ENCODE assay signal across 10 cellular contexts in genomic region chr1:63651110-63651776, GRCh38. TPM values are rescaled to one million over a fixed set of nuclear protein-coding genes. Genes with fewer than 3 reads are reported as not detected.
A peak's percentile ranks its signal among the peaks of the same experiment; 100 is the strongest.
DNase-seq lines count a peak whose midpoint lies in the region; ATAC-seq lines count a peak whose summit lies in the region.
"Had no signal": no experiment of that assay in that cellular context is flagged by ENCODE, and none has a peak within 500 bp of the region (broad histone marks: within the 10 kb centered on the region; RNA-seq: fewer than 3 reads in every experiment).

No MANE protein-coding gene starts in this region.

- intact Hi-C loops in CD4-positive, alpha-beta memory T cell (cut with micrococcal nuclease), result loop anchor here (1.0 to 2.0 kb wide), 2 partner anchors 57 to 128 kb away; partner anchors contain the start of genes EFCAB7 and ITGB3BP

- peak overlapping the region; percentile 31 for H3K27ac ChIP-seq in CD4-positive, alpha-beta memory T cell (ENCODE audit: low read depth, low read length)
- H3K27ac ChIP-seq in mesodermal cell (ENCODE audit: low read depth, low read length, severe bottlenecking) (peak overlapping the region; percentile 43), SJCRH30 (no peak overlapping the region)

- no peaks in the 10 kb centered on the region for H3K9me3 Mint-ChIP-seq in CD4-positive, alpha-beta memory T cell
- H3K9me3 Mint-ChIP-seq in activated naive CD8-positive, alpha-beta T cell treated with anti-CD3 and anti-CD28 coated beads for 36 hours, result no peaks in the 10 kb centered on the region

- CTCF ChIA-PET in CD4-positive, alpha-beta memory T cell (lab: Charles Lee; ENCODE audit: partially characterized antibody), result interaction anchor here (0.8 to 3.3 kb wide), 6 partner anchors 23 to 595 kb away, joined by 3 to 33 read pairs (median 4); no protein-coding TSS in a partner anchor

- ATAC-seq in GM21737 (IDR thresholded peaks at IDR 0.05; ENCODE audit: unreplicated experiment), result no peak
- no peak for ATAC-seq in HG03097 (IDR thresholded peaks at IDR 0.05; ENCODE audit: low FRiP score, unreplicated experiment)
- ATAC-seq: Panc1 had no signal

- 89% methylated on average over 7 to 8 of the region's 9 CpGs for WGBS in mesodermal cell (ENCODE audit: insufficient coverage in 2 of 2), 2 experiments

- H3K27me3 ChIP-seq in CD4-positive, alpha-beta memory T cell (ENCODE audit: insufficient read depth, low read length), result no peaks in the 10 kb centered on the region
- no peaks in the 10 kb centered on the region for H3K27me3 ChIP-seq in SJCRH30

- H3K4me1 ChIP-seq in CD4-positive, alpha-beta memory T cell (ENCODE audit: insufficient read depth, low read length), result peaks cover 39% of the 10 kb centered on the region
- H3K4me1 ChIP-seq in mesodermal cell (ENCODE audit: control insufficient read depth, insufficient read depth, low read length, poor library complexity, severe bottlenecking), result peaks cover 18% of the 10 kb centered on the region
- H3K4me1 ChIP-seq in SJCRH30, result peaks cover 38% of the 10 kb centered on the region

- H3K36me3 Mint-ChIP-seq in CD4-positive, alpha-beta memory T cell, result peaks cover 29 to 40% of the 10 kb centered on the region in 2 donors
- peaks cover 40% of the 10 kb centered on the region for H3K36me3 Mint-ChIP-seq in activated naive CD8-positive, alpha-beta T cell treated with anti-CD3 and anti-CD28 coated beads for 36 hours

- POLR2A ChIA-PET in CD4-positive, alpha-beta memory T cell (lab: Charles Lee; ENCODE audit: partially characterized antibody), result interaction anchor here (0.9 to 1.9 kb wide), 7 partner anchors 35 to 1216 kb away, joined by 3 to 14 read pairs (median 3); partner anchors contain the start of genes ATG4C, EFCAB7, ITGB3BP and PGM1

- H3K4me3 Mint-ChIP-seq in CD4-positive, alpha-beta memory T cell, result peak overlapping the region; percentile 16 to 91 (median 80)
- H3K4me3 Mint-ChIP-seq in activated naive CD8-positive, alpha-beta T cell treated with anti-CD3 and anti-CD28 coated beads for 36 hours, result no peak overlapping the region

- peak; percentile 52 to 63 (median 57) for DNase-seq in CD4-positive, alpha-beta memory T cell
- peak; percentile 7 for DNase-seq in T follicular helper cell (ENCODE audit: low read depth)
- no peak for DNase-seq in activated naive CD8-positive, alpha-beta T cell treated with anti-CD3 and anti-CD28 coated beads for 36 hours
- no peak for DNase-seq in ureter (ENCODE audit: low spot score)
- DNase-seq in SJCRH30, result no peak
- DNase-seq: NCI-H1417 had no signal

- peaks cover 13 to 44% (median 31%) of the 10 kb centered on the region in 4 donors for H3K4me1 Mint-ChIP-seq in CD4-positive, alpha-beta memory T cell
- peaks cover 16% of the 10 kb centered on the region for H3K4me1 Mint-ChIP-seq in activated naive CD8-positive, alpha-beta T cell treated with anti-CD3 and anti-CD28 coated beads for 36 hours

- no peaks in the 10 kb centered on the region for H3K27me3 Mint-ChIP-seq in CD4-positive, alpha-beta memory T cell
- no peaks in the 10 kb centered on the region for H3K27me3 Mint-ChIP-seq in activated naive CD8-positive, alpha-beta T cell treated with anti-CD3 and anti-CD28 coated beads for 36 hours

- H3K9me3 ChIP-seq in CD4-positive, alpha-beta memory T cell (ENCODE audit: control insufficient read depth in 1 of 2, low read length in 2 of 2), result no peaks in the 10 kb centered on the region
- no peaks in the 10 kb centered on the region for H3K9me3 ChIP-seq in mesodermal cell (ENCODE audit: control insufficient read depth, low read length)
- H3K9me3 ChIP-seq in SJCRH30 (replicated peaks), result no peaks in the 10 kb centered on the region

- H3K36me3 ChIP-seq in CD4-positive, alpha-beta memory T cell (ENCODE audit: insufficient read depth, low read length), result no peaks in the 10 kb centered on the region
- H3K36me3 ChIP-seq in mesodermal cell (ENCODE audit: control insufficient read depth, insufficient read depth, low read length), result peaks cover 27% of the 10 kb centered on the region
- H3K36me3 ChIP-seq in SJCRH30, result peaks cover 11% of the 10 kb centered on the region

- H3K27ac Mint-ChIP-seq in CD4-positive, alpha-beta memory T cell, result peak overlapping the region; percentile 90 to 97 (median 96)
- H3K27ac Mint-ChIP-seq in activated naive CD8-positive, alpha-beta T cell treated with anti-CD3 and anti-CD28 coated beads for 36 hours, result peak overlapping the region; percentile 44

- H3K4me3 ChIP-seq in CD4-positive, alpha-beta memory T cell (ENCODE audit: low read length in 2 of 2), result peak overlapping the region in 1 of 2 donors; percentile 7
- H3K4me3 ChIP-seq in mesodermal cell (ENCODE audit: extremely low read depth, insufficient read depth, low read length, poor library complexity, severe bottlenecking) (no peak overlapping the region), SJCRH30 (no peak overlapping the region)

RNA-seq across cellular contexts. Expression of gene PGM1, which starts 58.0 kb away (rescaled TPM):
- total RNA-seq in CD4-positive, alpha-beta memory T cell, result 10 to 100 TPM; 18.8 to 20.7 TPM
- polyA plus RNA-seq in CD4-positive, alpha-beta memory T cell, result 10 to 100 TPM; 32.5 to 48.3 TPM
- total RNA-seq in activated naive CD8-positive, alpha-beta T cell treated with anti-CD3 and anti-CD28 coated beads for 36 hours, result 10 to 100 TPM; 45.3 to 46.1 TPM
- 51.2 TPM for polyA plus RNA-seq in mesodermal cell (2013, experiment 1 of 2)
- polyA plus RNA-seq in mesodermal cell (2013, experiment 2 of 2), result 45.4 TPM
- total RNA-seq in ureter, result 32.9 TPM
- total RNA-seq in SJCRH30 (2014; rRNA removed; shearing (Covaris generic)), result 91.1 and 97.1 TPM in 2 replicates

Comparison
In these comparisons a context has a peak if more than half of its experiments do, and no peak if none do; other contexts are left out.
1. DNase-seq: peak in CD4-positive, alpha-beta memory T cell (5 of 5) and T follicular helper cell (single experiment); none in activated naive CD8-positive, alpha-beta T cell treated with anti-CD3 and anti-CD28 coated beads for 36 hours (single experiment), ureter (single experiment) and SJCRH30 (0 of 2).